15 cellular contexts compared by ENCODE assay signal in the genomic region with DNA sequence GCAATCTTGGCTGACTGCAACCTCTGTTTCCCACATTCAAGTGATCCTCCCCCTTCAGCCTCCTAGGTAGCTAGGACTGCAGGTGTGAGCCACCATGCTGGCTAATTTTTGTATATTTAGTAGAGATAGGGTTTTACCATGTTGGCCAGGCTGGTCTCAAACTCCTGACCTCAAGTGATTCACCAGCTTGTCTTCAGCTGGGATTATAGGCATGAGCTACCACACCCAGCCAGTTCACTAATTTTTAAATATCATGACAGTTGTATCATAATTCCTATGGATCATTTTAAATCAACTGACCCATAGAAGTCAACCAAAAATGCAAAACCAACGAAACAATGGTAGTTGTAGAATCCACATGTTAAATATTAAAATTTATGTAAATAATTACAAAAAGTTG. TPM values are rescaled to one million over a fixed set of nuclear protein-coding genes. Genes with fewer than 3 reads are reported as not detected.
DNase-seq lines count a peak whose midpoint lies in the region; ATAC-seq, FAIRE-seq and TF ChIP-seq lines count a peak whose summit lies in the region.
"Had no signal": no experiment of that assay in that cellular context is flagged by ENCODE, and none has a peak within 500 bp of the region (broad histone marks: within the 10 kb centered on the region; RNA-seq: fewer than 3 reads in every experiment).

No MANE protein-coding gene starts in this region.

- H3K27ac ChIP-seq in right cardiac atrium (ENCODE audit: low read length) (peak overlapping the region; percentile 48), VCaP (peak overlapping the region; percentile 67), psoas muscle (peak overlapping the region; percentile 81)

- WGBS in right cardiac atrium: 91% methylated on average over 1 of the region's 1 CpG
- 93 to 95% (median 93%) methylated on average over 1 of the region's 1 CpG for whole genome bisulfite sequencing in psoas muscle, 3 donors

- H3K27me3 ChIP-seq in right cardiac atrium (ENCODE audit: control insufficient read depth, insufficient read depth) (no peaks in the 10 kb centered on the region), psoas muscle (ENCODE audit: insufficient read depth in 3 of 3, low read length in 2 of 3) (no peaks in the 10 kb centered on the region)
- H3K27me3 ChIP-seq: MG63 had no signal

- no peak for FAIRE-seq in H54 (lab: Jason Lieb, UNC)
- FAIRE-seq: G401.6 had no signal

- TF ChIP-seq POLR2A in H54 (IDR thresholded peaks at IDR 0.05; ENCODE audit: low read depth, low read length): no peak

- ATAC-seq in right cardiac atrium: no peak
- ATAC-seq in psoas muscle: peak in 1 of 4 donors; percentile 37
- no peak for ATAC-seq in GM19455 (IDR thresholded peaks at IDR 0.05; ENCODE audit: unreplicated experiment)
- ATAC-seq: CD8-positive, alpha-beta T cell had no signal

- DNase-seq in right cardiac atrium (no peak), cardiac septum (ENCODE audit: low spot score) (no peak), psoas muscle (no peak), H54 (ENCODE audit: insufficient read length, low spot score) (no peak), dedifferentiated amniotic fluid mesenchymal stem cell (ENCODE audit: extremely low spot score) (no peak)
- DNase-seq: Caco-2; CD8-positive, alpha-beta T cell; GOT3; KG1; MG63; RPMI8226; SHP77 treated with DMSO at 0.1 percent for 48 hours had no signal

- H3K36me3 ChIP-seq in psoas muscle (ENCODE audit: insufficient read depth in 1 of 2, low read depth in 1 of 2): no peaks in the 10 kb centered on the region
- H3K36me3 ChIP-seq: MG63 had no signal

- H3K9me3 ChIP-seq in right cardiac atrium (ENCODE audit: control insufficient read depth, low read length) (no peaks in the 10 kb centered on the region), psoas muscle (no peaks in the 10 kb centered on the region)
- H3K9me3 ChIP-seq: Caco-2, MG63 had no signal

- H3K4me1 ChIP-seq in right cardiac atrium (ENCODE audit: control insufficient read depth, insufficient read depth, low read length) (peaks cover 15% of the 10 kb centered on the region), psoas muscle (peaks cover 63% of the 10 kb centered on the region)

- intact Hi-C loops in right cardiac atrium (cut with DNase I) (no loop called here), cardiac septum (cut with DNase I) (loop anchor here (5.0 kb wide), 1 partner anchor 33 kb away; a partner anchor contains a TSS), psoas muscle (cut with DNase I) (loop anchor here in 1 of 2 donors (5.0 kb wide), 1 partner anchor 33 kb away; a partner anchor contains a TSS)

- no peak for TF ChIP-seq CTCF in VCaP (conservative IDR thresholded peaks at IDR 0.05)
- TF ChIP-seq CTCF in psoas muscle (IDR thresholded peaks at IDR 0.05): no peak

- H3K4me3 ChIP-seq in right cardiac atrium (ENCODE audit: low read length) (no peak overlapping the region), psoas muscle (no peak overlapping the region)
- H3K4me3 ChIP-seq: MG63 had no signal

RNA-seq across cellular contexts. Expression of a gene that starts 35.1 kb away (rescaled TPM):
- total RNA-seq in right cardiac atrium (100 to 1,000 TPM; 130 to 146 (median 142) TPM), cardiac septum (118 TPM), psoas muscle (100 to 1,000 TPM; 109 to 221 (median 160) TPM)
- polyA plus RNA-seq in right cardiac atrium (88.0 TPM), psoas muscle (100 to 1,000 TPM in 2 of 3 donors, 10 to 100 TPM in 1; 87.2 to 391 (median 132) TPM)
